In the genomic region with DNA sequence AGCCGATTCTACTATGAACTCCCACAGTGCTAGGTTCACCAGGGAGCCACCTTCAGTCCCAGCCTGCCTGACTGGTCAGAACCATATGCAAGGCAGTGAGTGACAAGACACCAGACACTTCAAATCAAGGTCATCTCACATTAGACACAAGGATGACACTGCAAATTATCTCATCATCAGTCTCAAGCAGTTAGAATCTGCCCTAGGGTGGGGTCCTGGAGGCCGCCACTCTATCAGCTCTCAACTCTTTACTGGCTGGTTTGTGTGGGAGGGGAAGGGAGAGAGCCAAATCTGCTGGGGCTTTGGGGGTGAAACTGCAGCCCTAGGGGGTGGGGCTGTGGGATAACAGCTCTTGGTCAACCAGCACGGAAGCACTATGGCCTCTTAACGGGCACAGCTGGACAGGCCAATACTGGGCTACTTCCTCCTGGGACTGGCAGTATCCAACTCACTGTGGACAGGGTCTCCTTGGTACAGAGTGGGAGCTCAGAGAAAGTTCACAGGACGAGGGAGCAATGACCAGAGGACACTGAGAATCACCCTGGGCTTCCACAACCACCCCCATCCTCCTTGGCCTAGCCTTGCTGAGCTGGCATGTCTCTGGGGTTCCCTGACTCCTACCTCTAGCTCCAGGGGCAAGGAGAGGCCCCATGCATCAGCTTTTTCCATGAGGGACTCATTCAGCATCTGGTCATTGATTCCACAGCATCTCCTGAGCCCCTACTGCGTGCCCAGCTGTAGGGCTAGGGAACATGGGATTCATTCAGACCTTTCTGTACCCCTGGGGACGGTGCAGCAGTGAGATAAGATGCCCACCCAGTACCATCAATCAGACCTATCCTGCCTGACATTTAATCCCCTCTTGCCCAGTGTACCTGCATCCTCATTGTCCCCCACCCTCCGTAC, we compare ENCODE assay signal across 1 cellular context.
A peak's percentile ranks its signal among the peaks of the same experiment; 100 is the strongest.
TF ChIP-seq lines count a peak whose summit lies in the region.

No MANE protein-coding gene starts in this region.

TF ChIP-seq in HepG2, 621 proteins besides CTCF, POLR2A, EP300 and RAD21:
- TF ChIP-seq ASH2L (IDR thresholded peaks at IDR 0.05; ENCODE audit: insufficient read length, low read depth, low read length) (no peak), NFE2L2 (IDR thresholded peaks at IDR 0.05; ENCODE audit: low read length) (peak; percentile 58; the same call in 1 of the 2 replicates)
- TF ChIP-seq, protein P1, sequence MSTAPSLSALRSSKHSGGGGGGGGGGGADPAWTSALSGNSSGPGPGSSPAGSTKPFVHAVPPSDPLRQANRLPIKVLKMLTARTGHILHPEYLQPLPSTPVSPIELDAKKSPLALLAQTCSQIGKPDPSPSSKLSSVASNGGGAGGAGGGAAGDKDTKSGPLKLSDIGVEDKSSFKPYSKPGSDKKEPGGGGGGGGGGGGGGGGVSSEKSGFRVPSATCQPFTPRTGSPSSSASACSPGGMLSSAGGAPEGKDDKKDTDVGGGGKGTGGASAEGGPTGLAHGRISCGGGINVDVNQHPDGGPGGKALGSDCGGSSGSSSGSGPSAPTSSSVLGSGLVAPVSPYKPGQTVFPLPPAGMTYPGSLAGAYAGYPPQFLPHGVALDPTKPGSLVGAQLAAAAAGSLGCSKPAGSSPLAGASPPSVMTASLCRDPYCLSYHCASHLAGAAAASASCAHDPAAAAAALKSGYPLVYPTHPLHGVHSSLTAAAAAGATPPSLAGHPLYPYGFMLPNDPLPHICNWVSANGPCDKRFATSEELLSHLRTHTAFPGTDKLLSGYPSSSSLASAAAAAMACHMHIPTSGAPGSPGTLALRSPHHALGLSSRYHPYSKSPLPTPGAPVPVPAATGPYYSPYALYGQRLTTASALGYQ (CRISPR knock-in tag; IDR thresholded peaks at IDR 0.05) = no peak
